Comparison of ENCODE assay signal across 29 cellular contexts in genomic region chr2:3307236-3307635, GRCh38.
"Had no signal": no experiment of that assay in that cellular context is flagged by ENCODE, and none has a peak within 500 bp of the region (broad histone marks: within the 10 kb centered on the region; RNA-seq: fewer than 3 reads in every experiment).

No MANE protein-coding gene starts in this region.

- H3K9me3 Mint-ChIP-seq: memory B cell; naive B cell; stimulated activated naive B cell treated with anti-CD40 and anti-IgM and Interleukin-4, amounts not matched to agents 10 μg/mL and 1 μg/mL and 100 μg/mL, for 72 hours; stimulated activated naive CD8-positive, alpha-beta T cell treated with anti-CD3 and anti-CD28 coated beads, Interleukin-15, Interleukin-2, amounts not matched to agents 100 ng/mL and 50 ng/mL, for 24 hours had no signal

- H3K27ac ChIP-seq: coronary artery, esophagus muscularis mucosa, foreskin keratinocyte, gastroesophageal sphincter, heart right ventricle, left ventricle myocardium inferior, ovary, psoas muscle, sigmoid colon, thoracic aorta, tibial nerve, upper lobe of right lung, uterus had no signal

- DNase-seq: dermis blood vessel endothelial cell; effector memory CD4-positive, alpha-beta T cell; foreskin keratinocyte; heart right ventricle; hippocampal formation; kidney glomerular epithelial cell; left colon; left ventricle myocardium inferior; mucosa of descending colon; naive B cell; nephron progenitor cell; occipital lobe; ovary; psoas muscle; right cardiac atrium; sigmoid colon; stimulated activated naive B cell treated with anti-CD40 and anti-IgM and Interleukin-4, amounts not matched to agents 10 μg/mL and 1 μg/mL and 100 μg/mL, for 72 hours; upper lobe of right lung; uterus had no signal

- H3K4me3 ChIP-seq: coronary artery, esophagus muscularis mucosa, gastroesophageal sphincter, heart right ventricle, left ventricle myocardium inferior, lung, mucosa of descending colon, ovary, psoas muscle, sigmoid colon, thoracic aorta, tibial nerve, upper lobe of right lung, uterus had no signal

- H3K27ac Mint-ChIP-seq: memory B cell; mesothelial cell of epicardium; nephron progenitor cell; stimulated activated naive B cell treated with anti-CD40 and anti-IgM and Interleukin-4, amounts not matched to agents 10 μg/mL and 1 μg/mL and 100 μg/mL, for 72 hours; stimulated activated naive CD8-positive, alpha-beta T cell treated with anti-CD3 and anti-CD28 coated beads, Interleukin-15, Interleukin-2, amounts not matched to agents 100 ng/mL and 50 ng/mL, for 24 hours had no signal

- FAIRE-seq: islet of Langerhans had no signal

- ATAC-seq: foreskin keratinocyte; gastroesophageal sphincter; heart right ventricle; left colon; mucosa of descending colon; psoas muscle; right cardiac atrium; stimulated activated naive B cell treated with anti-CD40 and anti-IgM and Interleukin-4, amounts not matched to agents 10 μg/mL and 1 μg/mL and 100 μg/mL, for 72 hours; upper lobe of right lung had no signal

- H3K27me3 Mint-ChIP-seq: memory B cell; naive B cell; stimulated activated naive B cell treated with anti-CD40 and anti-IgM and Interleukin-4, amounts not matched to agents 10 μg/mL and 1 μg/mL and 100 μg/mL, for 72 hours; stimulated activated naive CD8-positive, alpha-beta T cell treated with anti-CD3 and anti-CD28 coated beads, Interleukin-15, Interleukin-2, amounts not matched to agents 100 ng/mL and 50 ng/mL, for 24 hours had no signal

- H3K9me3 ChIP-seq: esophagus muscularis mucosa, gastroesophageal sphincter, heart right ventricle, left ventricle myocardium inferior, mucosa of descending colon, ovary, psoas muscle, sigmoid colon, thoracic aorta, tibial nerve, upper lobe of right lung, uterus had no signal

- H3K4me1 ChIP-seq: foreskin keratinocyte, upper lobe of right lung, uterus had no signal

- H3K27me3 ChIP-seq: esophagus muscularis mucosa, foreskin keratinocyte, gastroesophageal sphincter, heart right ventricle, ovary, sigmoid colon, tibial nerve, upper lobe of right lung, uterus had no signal

- H3K4me3 Mint-ChIP-seq: memory B cell; mesothelial cell of epicardium; nephron progenitor cell; stimulated activated naive B cell treated with anti-CD40 and anti-IgM and Interleukin-4, amounts not matched to agents 10 μg/mL and 1 μg/mL and 100 μg/mL, for 72 hours; stimulated activated naive CD8-positive, alpha-beta T cell treated with anti-CD3 and anti-CD28 coated beads, Interleukin-15, Interleukin-2, amounts not matched to agents 100 ng/mL and 50 ng/mL, for 24 hours had no signal

- H3K36me3 ChIP-seq: esophagus muscularis mucosa, gastroesophageal sphincter, left ventricle myocardium inferior, ovary, sigmoid colon, thoracic aorta, tibial nerve, upper lobe of right lung, uterus had no signal
